In the genomic region with DNA sequence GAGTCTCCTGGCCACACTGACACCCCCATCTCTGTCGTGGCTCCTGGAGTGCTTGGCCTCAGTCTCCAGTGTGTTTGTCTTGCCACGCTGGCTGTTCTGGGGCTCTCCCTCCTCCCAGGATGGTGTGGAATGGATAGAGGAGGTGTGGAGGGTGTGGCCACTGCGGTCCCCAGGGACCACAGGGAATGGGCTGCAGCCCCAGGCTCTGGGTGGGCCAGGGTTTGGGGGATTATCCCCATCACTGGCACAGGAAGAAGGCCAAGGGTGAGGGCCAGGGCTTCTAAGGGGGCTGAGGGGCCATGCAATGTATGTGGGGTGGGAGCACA, we compare ENCODE assay signal across 26 cellular contexts.
"Had no signal": no experiment of that assay in that cellular context is flagged by ENCODE, and none has a peak within 500 bp of the region (broad histone marks: within the 10 kb centered on the region; RNA-seq: fewer than 3 reads in every experiment).

No MANE protein-coding gene starts in this region.

- FAIRE-seq: TTC549 had no signal

- H3K36me3 ChIP-seq: brain microvascular endothelial cell, cardiac muscle cell had no signal

- H3K4me3 ChIP-seq: cardiac muscle cell, SK-N-MC had no signal

- DNase-seq: activated B cell treated with CpG ODN at 0.5 μM for 24 hours; activated CD4-positive, alpha-beta T cell treated with anti-CD3 and anti-CD28 coated beads for 1 hour; activated CD4-positive, alpha-beta T cell treated with anti-CD3 and anti-CD28 coated beads, Interleukin-2, amount 10 ng/mL, durations not matched to agents 24 days and 14 days; activated CD4-positive, alpha-beta T cell treated with anti-CD3 and anti-CD28 coated beads, Interleukin-2, amount 50 U/mL, for 48 hours; activated CD8-positive, alpha-beta memory T cell treated with anti-CD3 and anti-CD28 coated beads, Interleukin-2, amount 10 ng/mL, durations not matched to agents 7 days and 5 days; activated effector memory CD4-positive, alpha-beta T cell treated with anti-CD3 and anti-CD28 coated beads, Interleukin-2, amount 50 U/mL, for 16 hours; activated naive CD4-positive, alpha-beta T cell treated with anti-CD3 and anti-CD28 coated beads for 36 hours; activated T-cell treated with anti-CD3 and anti-CD28 coated beads, Interleukin-2, amount 50 U/mL, for 4 hours; brain microvascular endothelial cell; Kasumi-1; NCI-H1105 treated with DMSO at 0.1 percent for 48 hours; NCI-H1436 treated with DMSO at 0.1 percent for 48 hours; NCI-H187; NCI-H2081; NCI-H510A treated with DMSO at 0.1 percent for 48 hours; NK-92 treated with Interleukin-12 subunit alpha and Interleukin-12 subunit beta, amount 100 ng/mL, for 24 hours; OCI-M1; RPMI8226; T-cell; T-helper 2 cell; T1000 had no signal

- ATAC-seq: activated CD8-positive, alpha-beta memory T cell treated with anti-CD3 and anti-CD28 coated beads, Interleukin-2, amount 10 ng/mL, durations not matched to agents 7 days and 5 days; activated T-cell treated with anti-CD3 and anti-CD28 coated beads, Interleukin-2, amount 50 U/mL, for 4 hours; Panc1; Right ventricle myocardium inferior; T-cell had no signal

- H3K27ac ChIP-seq: brain microvascular endothelial cell, cardiac muscle cell, SK-N-MC had no signal
